8 cellular contexts compared by ENCODE assay signal in the genomic region with DNA sequence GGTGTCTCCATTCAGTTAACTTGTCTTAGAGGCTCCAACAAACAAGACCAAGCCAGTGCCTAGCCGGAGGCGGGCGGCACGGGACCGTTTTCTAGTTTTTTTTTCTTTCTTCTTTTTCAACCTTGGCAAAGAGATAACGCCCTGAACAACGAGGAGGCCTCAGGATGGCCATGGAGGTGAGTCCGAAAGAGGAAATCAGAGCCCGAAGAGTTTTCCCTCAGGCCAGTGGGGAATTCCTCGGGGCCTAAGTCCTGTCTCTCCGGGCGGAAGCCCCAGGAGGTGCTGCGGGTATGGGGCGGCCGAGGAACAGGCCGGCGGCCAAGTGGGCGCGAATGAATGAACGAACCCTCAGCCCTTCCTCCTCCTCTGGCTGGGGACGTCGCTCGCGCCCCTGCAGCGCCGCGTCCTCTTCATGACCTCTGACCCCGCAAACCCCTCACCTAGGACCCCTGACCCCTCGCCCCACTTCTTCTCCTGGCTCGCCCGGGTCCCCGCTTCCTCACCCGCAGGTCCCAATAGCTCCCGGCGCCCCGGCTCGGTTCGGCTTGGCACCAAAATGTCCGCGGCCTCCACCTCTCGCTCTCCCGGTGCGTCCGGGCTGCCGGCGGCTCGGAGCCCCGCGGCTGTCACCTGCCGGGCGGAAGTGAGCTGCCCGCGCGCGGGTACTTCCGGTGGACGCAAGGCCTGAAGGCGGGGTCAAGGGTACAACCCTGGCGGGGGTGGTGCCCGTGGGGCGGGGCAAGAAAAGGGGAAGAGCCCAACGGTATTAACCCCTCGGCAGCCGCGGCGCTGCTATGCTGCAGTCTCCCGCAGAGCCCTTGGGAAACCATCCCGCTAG. TPM values are rescaled to one million over a fixed set of nuclear protein-coding genes. Genes with fewer than 3 reads are reported as not detected.
A peak's percentile ranks its signal among the peaks of the same experiment; 100 is the strongest.
DNase-seq lines count a peak whose midpoint lies in the region; ATAC-seq and TF ChIP-seq lines count a peak whose summit lies in the region.

A gene (minus strand): TSS at position 650 of the 838 bp plus-strand sequence. CDS start 21,327 bp downstream, outside the sequence.

- no peaks in the 10 kb centered on the region for H3K9me3 ChIP-seq in CD4-positive, alpha-beta memory T cell (ENCODE audit: control insufficient read depth in 1 of 2, low read length in 2 of 2)
- H3K9me3 ChIP-seq in ectodermal cell (ENCODE audit: control insufficient read depth, low read length) (no peaks in the 10 kb centered on the region), lower lobe of right lung (no peaks in the 10 kb centered on the region)

- H3K27ac Mint-ChIP-seq in CD4-positive, alpha-beta memory T cell = peak within 1 kb of the TSS; percentile 90 to 96 (median 95)

- H3K4me3 Mint-ChIP-seq in CD4-positive, alpha-beta memory T cell = peak within 1 kb of the TSS; percentile 89 to 98 (median 93)

- WGBS in ectodermal cell, 2 experiments = 1 to 2% methylated on average over 68 of the region's 68 CpGs

- H3K27ac ChIP-seq in CD4-positive, alpha-beta memory T cell (ENCODE audit: low read depth, low read length) = peak within 1 kb of the TSS; percentile 86
- no peak within 1 kb of the TSS for H3K27ac ChIP-seq in ectodermal cell (ENCODE audit: insufficient read depth, low read depth, low read length, poor library complexity, severe bottlenecking)
- peak within 1 kb of the TSS; percentile 89 for H3K27ac ChIP-seq in lower lobe of right lung

- ATAC-seq in GM19467 (IDR thresholded peaks at IDR 0.05; ENCODE audit: unreplicated experiment) (peak; percentile 82), lower lobe of right lung (peak; percentile 98 to 99)

- DNase-seq in CD4-positive, alpha-beta memory T cell = peak; percentile 87 to 91 (median 88)
- peak; percentile 65 for DNase-seq in HS-5 (ENCODE audit: low read depth)
- peak; percentile 21 for DNase-seq in NK-92 (lab: John Stamatoyannopoulos, UW; ENCODE audit: unreplicated experiment)
- peak; percentile 80 to 88 for DNase-seq in activated CD8-positive, alpha-beta memory T cell treated with anti-CD3 and anti-CD28 coated beads for 1 hour (ENCODE audit: extremely low read depth in 1 of 2, low read depth in 1 of 2)
- peak; percentile 98 for DNase-seq in lower lobe of right lung
- DNase-seq in stimulated activated CD4-positive, alpha-beta T cell treated with anti-CD3 and anti-CD28 coated beads, TNF-alpha, amount 100 ng/mL, for 24 hours (ENCODE audit: low read depth in 3 of 3) = peak; percentile 90 to 96 (median 95)

- TF ChIP-seq CTCF in lower lobe of right lung (IDR thresholded peaks at IDR 0.05) = no peak

- intact Hi-C loops in CD4-positive, alpha-beta memory T cell (cut with micrococcal nuclease) = loop anchor here (2.0 to 10.0 kb wide), 4 partner anchors 27 to 1473 kb away; a partner anchor contains a TSS
- intact Hi-C loops in lower lobe of right lung (cut with DNase I) = no loop called here

- no peaks in the 10 kb centered on the region for H3K9me3 Mint-ChIP-seq in CD4-positive, alpha-beta memory T cell

- no peaks in the 10 kb centered on the region for H3K27me3 Mint-ChIP-seq in CD4-positive, alpha-beta memory T cell

- H3K4me1 ChIP-seq in CD4-positive, alpha-beta memory T cell (ENCODE audit: insufficient read depth, low read length) = peaks cover 54% of the 10 kb centered on the region
- H3K4me1 ChIP-seq in ectodermal cell (ENCODE audit: control insufficient read depth, insufficient read depth, low read length) (no peaks in the 10 kb centered on the region), lower lobe of right lung (peaks cover 56% of the 10 kb centered on the region)

- CTCF ChIA-PET in CD4-positive, alpha-beta memory T cell (lab: Charles Lee; ENCODE audit: partially characterized antibody) = interaction anchor here (0.7 to 2.7 kb wide), 4 partner anchors 9 to 165 kb away, joined by 3 to 8 read pairs (median 4); a partner anchor contains a TSS

- H3K4me3 ChIP-seq in CD4-positive, alpha-beta memory T cell (ENCODE audit: low read length in 2 of 2) = peak within 1 kb of the TSS; percentile 64 to 77
- H3K4me3 ChIP-seq in ectodermal cell (ENCODE audit: insufficient read depth, low read depth, low read length) (peak within 1 kb of the TSS; percentile 87), lower lobe of right lung (peak within 1 kb of the TSS; percentile 92)

- POLR2A ChIA-PET in CD4-positive, alpha-beta memory T cell (lab: Charles Lee; ENCODE audit: partially characterized antibody) = interaction anchor here (1.0 to 1.5 kb wide), 4 partner anchors 26 to 166 kb away, joined by 3 to 9 read pairs (median 3); a partner anchor contains a TSS

- H3K36me3 Mint-ChIP-seq in CD4-positive, alpha-beta memory T cell = peaks cover 0 to 9% of the 10 kb centered on the region in 2 donors

- peaks cover 26 to 54% (median 39%) of the 10 kb centered on the region in 4 donors for H3K4me1 Mint-ChIP-seq in CD4-positive, alpha-beta memory T cell

- no peaks in the 10 kb centered on the region for H3K27me3 ChIP-seq in CD4-positive, alpha-beta memory T cell (ENCODE audit: insufficient read depth, low read length)
- H3K27me3 ChIP-seq in ectodermal cell (ENCODE audit: control insufficient read depth, insufficient read depth, low read length, poor library complexity, severe bottlenecking) (no peaks in the 10 kb centered on the region), lower lobe of right lung (ENCODE audit: low read depth) (no peaks in the 10 kb centered on the region)

- no peaks in the 10 kb centered on the region for H3K36me3 ChIP-seq in CD4-positive, alpha-beta memory T cell (ENCODE audit: insufficient read depth, low read length)
- no peaks in the 10 kb centered on the region for H3K36me3 ChIP-seq in ectodermal cell (ENCODE audit: control insufficient read depth, insufficient read depth, low read length)
- peaks cover 15% of the 10 kb centered on the region for H3K36me3 ChIP-seq in lower lobe of right lung

RNA-seq across cellular contexts. Expression of the gene that starts here (rescaled TPM):
- 10 to 100 TPM; 41.3 to 42.7 TPM for total RNA-seq in CD4-positive, alpha-beta memory T cell
- polyA plus RNA-seq in CD4-positive, alpha-beta memory T cell = 10 to 100 TPM in 1 of 2 donors, 1 to 10 TPM in 1; 9.1 to 20.2 TPM
- polyA plus RNA-seq in ectodermal cell (2013, experiment 1 of 4) = 74.3 TPM
- 73.9 TPM for polyA plus RNA-seq in ectodermal cell (2013, experiment 2 of 4)
- polyA plus RNA-seq in ectodermal cell (2013, experiment 3 of 4) = 48.6 TPM
- 53.1 TPM for polyA plus RNA-seq in ectodermal cell (2013, experiment 4 of 4)
- total RNA-seq in lower lobe of right lung = 70.3 TPM

Comparison
In these comparisons a context has a peak if more than half of its experiments do, and no peak if none do; other contexts are left out.
1. DNase-seq: peak in every context shown above with its lines; median percentile 98 in lower lobe of right lung; 95 in stimulated activated CD4-positive, alpha-beta T cell treated with anti-CD3 and anti-CD28 coated beads, TNF-alpha, amount 100 ng/mL, for 24 hours; 88 in CD4-positive, alpha-beta memory T cell; 84 in activated CD8-positive, alpha-beta memory T cell treated with anti-CD3 and anti-CD28 coated beads for 1 hour; 65 in HS-5; 21 in NK-92.